In genomic region chr19:663682-664117, GRCh38 we compare ENCODE assay signal across 7 cellular contexts. TPM values are rescaled to one million over a fixed set of nuclear protein-coding genes. Genes with fewer than 3 reads are reported as not detected.
A peak's percentile ranks its signal among the peaks of the same experiment; 100 is the strongest.
DNase-seq lines count a peak whose midpoint lies in the region; TF ChIP-seq lines count a peak whose summit lies in the region.
"Had no signal": no experiment of that assay in that cellular context is flagged by ENCODE, and none has a peak within 500 bp of the region (broad histone marks: within the 10 kb centered on the region; RNA-seq: fewer than 3 reads in every experiment).

No MANE protein-coding gene starts in this region.

- TF ChIP-seq CTCF in fibroblast of villous mesenchyme (IDR thresholded peaks at IDR 0.05; ENCODE audit: insufficient read depth, low read depth, low read length), result no peak

- no peaks in the 10 kb centered on the region for H3K9me3 Mint-ChIP-seq in T-helper 1 cell treated with Interleukin-12 subunit alpha and Interleukin-12 subunit beta and Interleukin-4 antibody, amounts not matched to agents 30 μg/mL and 1 μg/mL, for 36 hours

- peaks cover 9% of the 10 kb centered on the region for H3K36me3 Mint-ChIP-seq in T-helper 1 cell treated with Interleukin-12 subunit alpha and Interleukin-12 subunit beta and Interleukin-4 antibody, amounts not matched to agents 30 μg/mL and 1 μg/mL, for 36 hours (ENCODE audit: low read depth)

- peak overlapping the region; percentile 85 for H3K27ac Mint-ChIP-seq in T-helper 1 cell treated with Interleukin-12 subunit alpha and Interleukin-12 subunit beta and Interleukin-4 antibody, amounts not matched to agents 30 μg/mL and 1 μg/mL, for 36 hours

- H3K4me1 Mint-ChIP-seq in T-helper 1 cell treated with Interleukin-12 subunit alpha and Interleukin-12 subunit beta and Interleukin-4 antibody, amounts not matched to agents 30 μg/mL and 1 μg/mL, for 36 hours (ENCODE audit: low read depth), result peaks cover 15% of the 10 kb centered on the region

- peak overlapping the region; percentile 99 for H3K27ac ChIP-seq in temporal lobe (ENCODE audit: low read depth, low read length)

- H3K27me3 Mint-ChIP-seq in T-helper 1 cell treated with Interleukin-12 subunit alpha and Interleukin-12 subunit beta and Interleukin-4 antibody, amounts not matched to agents 30 μg/mL and 1 μg/mL, for 36 hours (ENCODE audit: low read depth), result peaks cover 8% of the 10 kb centered on the region

- peak overlapping the region; percentile 61 for H3K4me3 ChIP-seq in fibroblast of villous mesenchyme (ENCODE audit: low read depth, low read length)

- no peak for DNase-seq in T-helper 1 cell
- DNase-seq in fibroblast of villous mesenchyme (ENCODE audit: low read depth), result no peak
- DNase-seq in mucosa of gallbladder (ENCODE audit: low spot score), result no peak
- no peak for DNase-seq in D341Med (ENCODE audit: low spot score)
- DNase-seq: SIG-M5 had no signal

- peak overlapping the region; percentile 78 for H3K4me3 Mint-ChIP-seq in T-helper 1 cell treated with Interleukin-12 subunit alpha and Interleukin-12 subunit beta and Interleukin-4 antibody, amounts not matched to agents 30 μg/mL and 1 μg/mL, for 36 hours

RNA-seq across cellular contexts. Expression of gene RNF126, which starts 0.7 kb away (rescaled TPM):
- total RNA-seq in fibroblast of villous mesenchyme (30.7 and 50.3 TPM in 2 replicates), temporal lobe (11.8 TPM), mucosa of gallbladder (34.8 TPM)

RNA-seq across cellular contexts. Expression of gene FSTL3, which starts 12.5 kb away (rescaled TPM):
- 49.2 and 83.1 TPM in 2 replicates for total RNA-seq in fibroblast of villous mesenchyme
- 4.9 TPM for total RNA-seq in temporal lobe
- 39.1 TPM for total RNA-seq in mucosa of gallbladder

RNA-seq across cellular contexts. Expression of gene FGF22, which starts 24.0 kb away (rescaled TPM):
- total RNA-seq in fibroblast of villous mesenchyme, result not detected in 2 replicates
- 0.25 TPM for total RNA-seq in temporal lobe
- 0.17 TPM for total RNA-seq in mucosa of gallbladder

RNA-seq across cellular contexts. Expression of gene POLRMT, which starts 30.4 kb away (rescaled TPM):
- total RNA-seq in fibroblast of villous mesenchyme, result 23.2 and 25.5 TPM in 2 replicates
- 11.3 TPM for total RNA-seq in temporal lobe
- 56.0 TPM for total RNA-seq in mucosa of gallbladder

RNA-seq across cellular contexts. Expression of gene PRSS57, which starts 31.6 kb away (rescaled TPM):
- total RNA-seq in fibroblast of villous mesenchyme (not detected in 2 replicates), temporal lobe (not detected), mucosa of gallbladder (not detected)
